In genomic region chr5:30347858-30348257, GRCh38 we compare ENCODE assay signal across 30 cellular contexts.
"Had no signal": no experiment of that assay in that cellular context is flagged by ENCODE, and none has a peak within 500 bp of the region (broad histone marks: within the 10 kb centered on the region; RNA-seq: fewer than 3 reads in every experiment).

No MANE protein-coding gene starts in this region.

- H3K36me3 ChIP-seq: adrenal gland, brain microvascular endothelial cell, breast epithelium had no signal

- H3K27ac ChIP-seq: adrenal gland, body of pancreas, brain microvascular endothelial cell, breast epithelium, VCaP had no signal

- H3K4me1 ChIP-seq: adrenal gland, body of pancreas, breast epithelium had no signal

- DNase-seq: activated B cell treated with CpG ODN at 0.5 μM for 24 hours; activated CD4-positive, alpha-beta memory T cell treated with anti-CD3 and anti-CD28 coated beads for 36 hours; activated CD4-positive, alpha-beta T cell treated with anti-CD3 and anti-CD28 coated beads for 4 hours; activated CD4-positive, alpha-beta T cell treated with anti-CD3 and anti-CD28 coated beads, Interleukin-2, amount 10 ng/mL, durations not matched to agents 24 days and 14 days; activated CD4-positive, alpha-beta T cell treated with anti-CD3 and anti-CD28 coated beads, Interleukin-2, amount 50 U/mL, for 1 hour; activated CD4-positive, alpha-beta T cell treated with anti-CD3 and anti-CD28 coated beads, Interleukin-2, amount 50 U/mL, for 4 hours; activated CD4-positive, CD25-positive, alpha-beta regulatory T cell treated with anti-CD3 and anti-CD28 coated beads, Interleukin-2, amount 50 U/mL, for 72 hours; activated CD8-positive, alpha-beta memory T cell treated with anti-CD3 and anti-CD28 coated beads, Interleukin-2, amount 50 U/mL, for 4 hours; activated CD8-positive, alpha-beta T cell treated with anti-CD3 and anti-CD28 coated beads for 36 hours; activated effector memory CD4-positive, alpha-beta T cell treated with anti-CD3 and anti-CD28 coated beads, Interleukin-2, amount 50 U/mL, for 16 hours; activated gamma-delta T cell treated with Interleukin-2 at 50 U/mL for 16 hours; activated naive CD4-positive, alpha-beta T cell; activated naive CD4-positive, alpha-beta T cell treated with anti-CD3 and anti-CD28 coated beads for 36 hours; activated naive CD4-positive, alpha-beta T cell treated with anti-CD3 and anti-CD28 coated beads, Interleukin-2, amount 50 U/mL, for 16 hours; activated naive CD8-positive, alpha-beta T cell treated with anti-CD3 and anti-CD28 coated beads for 36 hours; activated T-cell treated with anti-CD3 and anti-CD28 coated beads for 4 hours; activated T-cell treated with anti-CD3 and anti-CD28 coated beads, Interleukin-2, amount 50 U/mL, for 1 hour; activated T-cell treated with anti-CD3 and anti-CD28 coated beads, Interleukin-2, amount 50 U/mL, for 4 hours; activated T-cell treated with anti-CD3 and anti-CD28 coated beads, Interleukin-2, amount 50 U/mL, for 72 hours; adrenal gland; amniotic stem cell; aorta; body of pancreas; brain microvascular endothelial cell; central memory CD4-positive, alpha-beta T cell; T-helper 9 cell had no signal

- H3K4me3 ChIP-seq: adrenal gland, body of pancreas, breast epithelium had no signal

- H3K9me3 ChIP-seq: adrenal gland, body of pancreas, breast epithelium had no signal

- H3K27me3 ChIP-seq: adrenal gland, body of pancreas, brain microvascular endothelial cell, breast epithelium had no signal

- ATAC-seq: activated CD8-positive, alpha-beta T cell treated with anti-CD3 and anti-CD28 coated beads for 36 hours; activated naive CD4-positive, alpha-beta T cell treated with anti-CD3 and anti-CD28 coated beads, Interleukin-2, amount 50 U/mL, for 72 hours; activated T-cell treated with anti-CD3 and anti-CD28 coated beads, Interleukin-2, amount 50 U/mL, for 4 hours; activated T-cell treated with anti-CD3 and anti-CD28 coated beads, Interleukin-2, amount 50 U/mL, for 72 hours; activated T-helper 17 cell treated with anti-CD3 and anti-CD28 coated beads, Interleukin-2, amount 50 U/mL, for 72 hours; body of pancreas had no signal
